ENCODE assay signal across 8 cellular contexts in the genomic region with DNA sequence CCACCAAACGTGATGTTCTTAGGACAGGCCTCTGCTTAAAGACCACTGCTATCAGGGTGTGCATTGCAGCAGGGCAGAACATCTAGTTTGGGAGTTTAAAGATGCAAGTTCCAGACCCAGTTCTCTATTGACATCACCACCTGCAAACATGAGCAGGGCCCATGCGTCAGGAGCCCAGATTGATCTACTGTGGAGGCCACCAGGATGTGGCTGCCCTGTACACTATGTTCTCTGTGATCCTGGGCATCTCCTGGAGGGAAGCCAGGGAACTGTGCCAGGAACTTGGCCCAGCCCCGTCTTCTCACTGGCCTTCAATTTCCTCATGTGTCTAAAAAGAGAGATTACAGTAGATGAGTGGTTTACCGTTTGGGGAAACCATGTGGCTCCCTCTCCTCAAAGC.
DNase-seq lines count a peak whose midpoint lies in the region; ATAC-seq and TF ChIP-seq lines count a peak whose summit lies in the region.

No MANE protein-coding gene starts in this region.

- H3K9me3 ChIP-seq in BE2C, result no peaks in the 10 kb centered on the region
- H3K9me3 ChIP-seq in mucosa of rectum (ENCODE audit: control insufficient read depth in 2 of 2, low read length in 2 of 2), result no peaks in the 10 kb centered on the region
- no peaks in the 10 kb centered on the region for H3K9me3 ChIP-seq in T-helper 17 cell (ENCODE audit: control insufficient read depth, low read length, poor library complexity, severe bottlenecking)

- peaks cover 2% of the 10 kb centered on the region; the same call in 1 of the 2 replicates for H3K4me1 ChIP-seq in BE2C
- H3K4me1 ChIP-seq in mucosa of rectum (ENCODE audit: control insufficient read depth in 2 of 2, insufficient read depth in 2 of 2, low read length in 2 of 2), result peaks cover 7 to 20% of the 10 kb centered on the region in 2 donors

- H3K36me3 Mint-ChIP-seq in T-helper 17 cell (ENCODE audit: low read depth), result no peaks in the 10 kb centered on the region

- H3K27me3 Mint-ChIP-seq in T-helper 17 cell, result no peaks in the 10 kb centered on the region

- no peak overlapping the region for H3K4me3 Mint-ChIP-seq in T-helper 17 cell

- H3K4me1 Mint-ChIP-seq in T-helper 17 cell, result peaks cover 7% of the 10 kb centered on the region

- DNase-seq in BE2C, result peak; percentile 51
- peak; percentile 78 for DNase-seq in NCI-H2029 treated with DMSO at 0.1 percent for 48 hours (lab: John Stamatoyannopoulos, UW)
- DNase-seq in dermis blood vessel endothelial cell, result peak; percentile 82
- DNase-seq in NCI-H187 (lab: John Stamatoyannopoulos, UW), result no peak
- no peak for DNase-seq in T-helper 17 cell

- no peaks in the 10 kb centered on the region for H3K36me3 ChIP-seq in BE2C
- H3K36me3 ChIP-seq in mucosa of rectum (ENCODE audit: control insufficient read depth in 2 of 2, insufficient read depth in 2 of 2, low read length in 2 of 2), result peaks cover 2 to 3% of the 10 kb centered on the region in 2 donors

- no peak for TF ChIP-seq CTCF in BE2C (IDR thresholded peaks at IDR 0.05; ENCODE audit: low read depth, low read length)

- H3K4me3 ChIP-seq in BE2C (ENCODE audit: low read depth, low read length) (no peak overlapping the region), mucosa of rectum (ENCODE audit: low read length in 2 of 2) (no peak overlapping the region)

- H3K9ac ChIP-seq in mucosa of rectum (ENCODE audit: low read depth in 1 of 2, low read length in 2 of 2), result peak overlapping the region in 1 of 2 donors; percentile 4

- no peaks in the 10 kb centered on the region for H3K27me3 ChIP-seq in BE2C
- H3K27me3 ChIP-seq in mucosa of rectum (ENCODE audit: control insufficient read depth in 2 of 2, insufficient read depth in 2 of 2, low read length in 2 of 2), result no peaks in the 10 kb centered on the region

- H3K27ac Mint-ChIP-seq in T-helper 17 cell, result no peak overlapping the region

- H3K27ac ChIP-seq in mucosa of rectum (ENCODE audit: low read depth in 2 of 2, low read length in 2 of 2), result peak overlapping the region; percentile 71 to 83

- ATAC-seq in GM19351 (IDR thresholded peaks at IDR 0.05; ENCODE audit: unreplicated experiment) (no peak), HG02623 (IDR thresholded peaks at IDR 0.05; ENCODE audit: unreplicated experiment) (no peak), T-helper 17 cell (no peak)

Comparison
In these comparisons a context has a peak if more than half of its experiments do, and no peak if none do; other contexts are left out.
1. DNase-seq: peak in BE2C (single experiment), NCI-H2029 treated with DMSO at 0.1 percent for 48 hours (single experiment) and dermis blood vessel endothelial cell (single experiment); none in NCI-H187 (0 of 2) and T-helper 17 cell (0 of 3).